ENCODE assay signal across 27 cellular contexts in the genomic region with DNA sequence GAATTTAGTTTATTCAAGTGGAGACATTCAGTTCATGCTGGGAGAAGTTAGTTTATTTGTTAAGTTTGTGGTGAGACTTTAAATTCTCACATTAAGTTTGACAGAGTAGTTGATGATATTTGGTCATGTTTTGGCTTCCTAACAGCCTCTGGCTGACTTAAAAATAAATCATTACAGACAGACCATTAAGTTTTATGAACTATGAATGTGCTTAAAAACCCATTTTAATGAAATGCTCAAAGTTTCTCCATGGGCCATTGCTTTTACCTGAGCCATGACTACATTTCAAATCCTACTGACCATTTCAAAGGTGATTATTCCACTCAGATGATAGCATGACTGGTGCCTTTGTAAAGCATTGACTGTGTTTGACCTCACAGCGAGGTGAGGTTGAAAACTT.
"Had no signal": no experiment of that assay in that cellular context is flagged by ENCODE, and none has a peak within 500 bp of the region (broad histone marks: within the 10 kb centered on the region; RNA-seq: fewer than 3 reads in every experiment).

No MANE protein-coding gene starts in this region.

- H3K36me3 ChIP-seq: SJCRH30, WERI-Rb-1 had no signal

- H3K4me1 ChIP-seq: SJCRH30 had no signal

- H3K27ac ChIP-seq: SJCRH30, SK-N-MC, WERI-Rb-1 had no signal

- H3K9me3 ChIP-seq: SJCRH30 had no signal

- ATAC-seq: activated CD8-positive, alpha-beta memory T cell treated with anti-CD3 and anti-CD28 coated beads, Interleukin-2, amount 10 ng/mL, durations not matched to agents 7 days and 5 days; activated naive CD8-positive, alpha-beta T cell treated with anti-CD3 and anti-CD28 coated beads, Interleukin-2, amount 50 U/mL, for 24 hours had no signal

- DNase-seq: activated CD4-positive, alpha-beta memory T cell treated with anti-CD3 and anti-CD28 coated beads, Interleukin-2, amount 10 ng/mL, durations not matched to agents 7 days and 5 days; activated CD4-positive, alpha-beta T cell treated with anti-CD3 and anti-CD28 coated beads for 1 hour; activated CD4-positive, alpha-beta T cell treated with anti-CD3 and anti-CD28 coated beads for 48 hours; activated CD4-positive, CD25-positive, alpha-beta regulatory T cell; activated CD8-positive, alpha-beta memory T cell treated with anti-CD3 and anti-CD28 coated beads for 24 hours; activated CD8-positive, alpha-beta memory T cell treated with anti-CD3 and anti-CD28 coated beads, Interleukin-2, amount 10 ng/mL, durations not matched to agents 7 days and 5 days; activated CD8-positive, alpha-beta memory T cell treated with anti-CD3 and anti-CD28 coated beads, Interleukin-2, amount 50 U/mL, for 48 hours; activated effector memory CD4-positive, alpha-beta T cell treated with Interleukin-2 at 50 U/mL for 16 hours; activated naive CD4-positive, alpha-beta T cell treated with anti-CD3 and anti-CD28 coated beads, Interleukin-2, amount 10 ng/mL, durations not matched to agents 7 days and 5 days; activated naive CD8-positive, alpha-beta T cell treated with anti-CD3 and anti-CD28 coated beads, Interleukin-2, amount 50 U/mL, for 24 hours; activated T-cell treated with anti-CD3 and anti-CD28 coated beads, Interleukin-2, amount 50 U/mL, for 48 hours; anterior cingulate cortex; caudate nucleus; Kasumi-1; KG1; MV-4-11; NCI-H1092; NCI-H146; NCI-H2029; NCI-H345; NCI-H524 treated with DMSO at 0.1 percent for 48 hours; NCI-H748 treated with DMSO at 0.1 percent for 48 hours; SHP77; SJCRH30; T1000; WERI-Rb-1 had no signal

- H3K4me3 ChIP-seq: SJCRH30, SK-N-MC had no signal
